ENCODE assay signal across 17 cellular contexts in the genomic region with DNA sequence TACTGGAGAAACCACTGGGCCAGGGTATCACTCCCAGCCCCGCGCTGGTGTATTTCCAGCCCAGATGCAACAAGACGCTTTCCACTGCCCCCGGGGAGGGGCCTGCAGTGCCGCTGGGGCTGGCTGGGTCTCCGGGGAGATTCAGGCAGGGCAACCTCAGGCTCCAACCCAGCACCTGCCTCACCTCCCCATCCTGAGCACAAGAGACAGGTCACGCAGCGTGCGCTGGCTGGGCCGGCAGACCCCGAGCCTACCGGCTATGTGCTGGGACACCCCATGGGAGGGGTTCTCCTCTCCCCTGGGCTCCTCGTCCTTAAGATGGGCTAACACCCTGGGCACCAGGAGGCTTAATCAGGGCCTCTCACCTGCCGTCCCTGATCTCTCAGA.
DNase-seq lines count a peak whose midpoint lies in the region; ATAC-seq, FAIRE-seq and TF ChIP-seq lines count a peak whose summit lies in the region.
"Had no signal": no experiment of that assay in that cellular context is flagged by ENCODE, and none has a peak within 500 bp of the region (broad histone marks: within the 10 kb centered on the region; RNA-seq: fewer than 3 reads in every experiment).

No MANE protein-coding gene starts in this region.

- 0 out of 2 replicates have a peak overlapping the region, but pooled peaks have one; percentile 16 for H3K27ac Mint-ChIP-seq in HFFc6
- H3K27ac Mint-ChIP-seq: B cell had no signal

- no peaks in the 10 kb centered on the region for H3K27me3 ChIP-seq in GM12878 (replicated peaks in 1 of 2; ENCODE audit: control insufficient read depth in 2 of 2, insufficient read depth in 2 of 2, low read length in 1 of 2)
- no peaks in the 10 kb centered on the region for H3K27me3 ChIP-seq in sigmoid colon
- H3K27me3 ChIP-seq in thyroid gland, result no peaks in the 10 kb centered on the region
- no peaks in the 10 kb centered on the region for H3K27me3 ChIP-seq in effector memory CD4-positive, alpha-beta T cell (replicated peaks; ENCODE audit: control insufficient read depth, insufficient read depth, low read length, poor library complexity, severe bottlenecking)

- peaks cover 16% of the 10 kb centered on the region for H3K27me3 Mint-ChIP-seq in HFFc6 (ENCODE audit: insufficient read depth)
- H3K27me3 Mint-ChIP-seq: B cell; CD8-positive, alpha-beta memory T cell; IgD-negative memory B cell had no signal

- TF ChIP-seq CTCF in A549 (IDR thresholded peaks at IDR 0.05) (no peak), HFFc6 (IDR thresholded peaks at IDR 0.05) (no peak), GM12878 (IDR thresholded peaks at IDR 0.05 in 2 of 3, conservative IDR thresholded peaks at IDR 0.05 in 1 of 3; ENCODE audit: control insufficient read depth in 2 of 3, extremely low read depth in 1 of 3, insufficient read depth in 1 of 3, low read depth in 3 of 3, low read length in 3 of 3) (no peak), sigmoid colon (IDR thresholded peaks at IDR 0.05) (no peak), thyroid gland (IDR thresholded peaks at IDR 0.05) (no peak)

- in situ Hi-C loops in GM12878 (cut with MboI), result no loop called here

- H3K9ac ChIP-seq in GM12878 (ENCODE audit: control insufficient read depth, insufficient read depth, low read length), result no peak overlapping the region
- H3K9ac ChIP-seq: GM23248 had no signal

- ATAC-seq in A549, result no peak
- no peak for ATAC-seq in GM12878

- H3K4me3 ChIP-seq in A549 (no peak overlapping the region), GM12878 (no peak overlapping the region), sigmoid colon (no peak overlapping the region), thyroid gland (replicated peaks in 1 of 3) (no peak overlapping the region)
- no peak overlapping the region for H3K4me3 ChIP-seq in effector memory CD4-positive, alpha-beta T cell (ENCODE audit: insufficient read depth, low read depth, low read length, poor library complexity, severe bottlenecking)
- H3K4me3 ChIP-seq: GM23248 had no signal

- RAD21 ChIA-PET in GM12878 (lab: Charles Lee; ENCODE audit: unreplicated experiment), result no interaction called here

- peaks cover 25% of the 10 kb centered on the region for H3K36me3 Mint-ChIP-seq in HFFc6 (ENCODE audit: low read depth)
- H3K36me3 Mint-ChIP-seq: IgD-negative memory B cell had no signal

- H4K20me1 ChIP-seq in GM12878 (ENCODE audit: control insufficient read depth, insufficient read depth), result peaks cover 4% of the 10 kb centered on the region; the same call in 1 of the 2 replicates

- TF ChIP-seq RAD21 in A549 (conservative IDR thresholded peaks at IDR 0.05 in 1 of 2, IDR thresholded peaks at IDR 0.05 in 1 of 2) (no peak), GM12878 (IDR thresholded peaks at IDR 0.05; ENCODE audit: insufficient read depth, low read depth, low read length) (no peak)

- no peaks in the 10 kb centered on the region for H3K9me3 Mint-ChIP-seq in HFFc6
- H3K9me3 Mint-ChIP-seq: CD8-positive, alpha-beta memory T cell; IgD-negative memory B cell had no signal

- H3K4me2 ChIP-seq in A549 (no peak overlapping the region), GM12878 (ENCODE audit: control insufficient read depth, insufficient read depth) (no peak overlapping the region)

- TF ChIP-seq EP300 in A549 (IDR thresholded peaks at IDR 0.05) (no peak), GM12878 (IDR thresholded peaks at IDR 0.05; ENCODE audit: borderline replicate concordance in 1 of 2, control insufficient read depth in 1 of 2, low read depth in 2 of 2, low read length in 2 of 2) (no peak), sigmoid colon (IDR thresholded peaks at IDR 0.05) (no peak)

- SMC1A ChIA-PET in GM12878 (lab: Charles Lee; ENCODE audit: uncharacterized antibody, unreplicated experiment), result no interaction called here

- no peaks in the 10 kb centered on the region for H3K9me3 ChIP-seq in A549
- H3K9me3 ChIP-seq in GM12878 (replicated peaks; ENCODE audit: control insufficient read depth, insufficient read depth, low read length), result no peaks in the 10 kb centered on the region
- H3K9me3 ChIP-seq in sigmoid colon, result no peaks in the 10 kb centered on the region
- no peaks in the 10 kb centered on the region for H3K9me3 ChIP-seq in thyroid gland
- H3K9me3 ChIP-seq in effector memory CD4-positive, alpha-beta T cell (ENCODE audit: control insufficient read depth, low read length), result no peaks in the 10 kb centered on the region
- H3K9me3 ChIP-seq: Caco-2 had no signal

- intact Hi-C loops in GM12878 (cut with micrococcal nuclease; ENCODE audit: unreplicated experiment), result no loop called here
- intact Hi-C loops in sigmoid colon (cut with DNase I), result no loop called here
- intact Hi-C loops in thyroid gland (cut with DNase I), result loop anchor here (5.0 kb wide), 1 partner anchor 137 kb away; no protein-coding TSS in a partner anchor

- DNase-seq in A549 (ENCODE audit: low read depth in 1 of 2, low spot score in 1 of 2) (no peak), HFFc6 (no peak), GM12878 (ENCODE audit: low read depth, low spot score) (no peak), sigmoid colon (no peak), thyroid gland (no peak), DMS79 (lab: John Stamatoyannopoulos, UW) (no peak)
- no peak for DNase-seq in effector memory CD4-positive, alpha-beta T cell
- DNase-seq in activated CD4-positive, alpha-beta T cell treated with anti-CD3 and anti-CD28 coated beads, Interleukin-2, amount 50 U/mL, for 48 hours, result no peak
- DNase-seq: Caco-2; CD8-positive, alpha-beta memory T cell; DMS53; GM23248; H7 had no signal

- WGBS in A549 (ENCODE audit: missing lambda C conversion rate), result 95% methylated on average over 11 of the region's 14 CpGs
- 80% methylated on average over 9 of the region's 14 CpGs for WGBS in GM12878 (ENCODE audit: insufficient coverage, insufficient replicate concordance, low lambda C conversion rate, missing lambda C conversion rate)
- 92 to 93% methylated on average over 14 of the region's 14 CpGs for WGBS in sigmoid colon, 2 donors
- WGBS in thyroid gland, 2 donors, result 91 to 100% methylated on average over 1 to 6 of the region's 14 CpGs

- TSS peak; percentile 42 for BruUV-seq in GM12878 (replicated peaks; lab: Mats Ljungman, UMichigan)

- no peaks in the 10 kb centered on the region for H3K79me2 ChIP-seq in GM12878 (ENCODE audit: control insufficient read depth, insufficient read depth, low read length)

- no peak overlapping the region for H2AFZ ChIP-seq in GM12878 (ENCODE audit: control insufficient read depth, low read depth, low read length)
- H2AFZ ChIP-seq: GM23248 had no signal

- CTCF ChIA-PET in A549 (lab: Yijun Ruan, JAX), result interaction anchor here (0.9 to 2.0 kb wide), 4 partner anchors 15 to 24 kb away, joined by 3 to 6 read pairs (median 4); no protein-coding TSS in a partner anchor
- CTCF ChIA-PET in GM12878 (lab: Yijun Ruan, JAX), result no interaction called here

- POLR2A ChIA-PET in A549 (lab: Yijun Ruan, JAX), result no interaction called here
- POLR2A ChIA-PET in GM12878 (lab: Charles Lee), result no interaction called here

- H3K4me3 Mint-ChIP-seq in HFFc6, result no peak overlapping the region
- H3K4me3 Mint-ChIP-seq: B cell; CD14-positive monocyte; CD8-positive, alpha-beta memory T cell had no signal

- H3K4me1 ChIP-seq in A549, result peaks cover 91% of the 10 kb centered on the region
- H3K4me1 ChIP-seq in GM12878 (ENCODE audit: control insufficient read depth, insufficient read depth, low read length), result no peaks in the 10 kb centered on the region
- peaks cover 0 to 40% (median 29%) of the 10 kb centered on the region in 4 donors for H3K4me1 ChIP-seq in sigmoid colon
- H3K4me1 ChIP-seq in thyroid gland, result peaks cover 4 to 32% of the 10 kb centered on the region in 2 donors
- no peaks in the 10 kb centered on the region for H3K4me1 ChIP-seq in effector memory CD4-positive, alpha-beta T cell (ENCODE audit: control insufficient read depth, insufficient read depth, low read length, poor library complexity, severe bottlenecking)
- H3K4me1 ChIP-seq: Caco-2 had no signal

- H3K27ac ChIP-seq in A549 (peak overlapping the region; percentile 36 to 77; a peak in 4 of 6 replicates), GM12878 (ENCODE audit: control insufficient read depth, insufficient read depth) (no peak overlapping the region), sigmoid colon (peak overlapping the region in 3 of 4 donors; percentile 28 to 99 (median 97)), thyroid gland (no peak overlapping the region)
- no peak overlapping the region for H3K27ac ChIP-seq in effector memory CD4-positive, alpha-beta T cell (ENCODE audit: insufficient read depth, low read length, poor library complexity, severe bottlenecking)

- FAIRE-seq in A549 (lab: Jason Lieb, UNC), result no peak
- no peak for FAIRE-seq in GM12878 (lab: Jason Lieb, UNC)
- FAIRE-seq: GM18507 had no signal

- H3K36me3 ChIP-seq in GM12878 (ENCODE audit: control insufficient read depth in 2 of 2, insufficient read depth in 2 of 2, low read length in 1 of 2) (peaks cover 3 to 14% of the 10 kb centered on the region in 2 experiments; a peak in 3 of 4 replicates), sigmoid colon (peaks cover 32 to 80% (median 47%) of the 10 kb centered on the region in 4 donors), thyroid gland (peaks cover 31 to 37% of the 10 kb centered on the region in 2 donors)
- peaks cover 70% of the 10 kb centered on the region for H3K36me3 ChIP-seq in effector memory CD4-positive, alpha-beta T cell (ENCODE audit: control insufficient read depth, insufficient read depth, low read length)

- peaks cover 45% of the 10 kb centered on the region for H3K4me1 Mint-ChIP-seq in HFFc6 (ENCODE audit: low read depth)

- TF ChIP-seq POLR2A in A549 (IDR thresholded peaks at IDR 0.05; ENCODE audit: low read length), result no peak
- no peak for TF ChIP-seq POLR2A in GM12878 (IDR thresholded peaks at IDR 0.05; ENCODE audit: low read depth, low read length)
- no peak for TF ChIP-seq POLR2A in sigmoid colon (IDR thresholded peaks at IDR 0.05)
- no peak for TF ChIP-seq POLR2A in thyroid gland (IDR thresholded peaks at IDR 0.05)

TF ChIP-seq in GM12878, 131 proteins besides CTCF, POLR2A, EP300 and RAD21:
- no peak for TF ChIP-seq YBX1 (IDR thresholded peaks at IDR 0.05)
- no peak for TF ChIP-seq TCF7 (IDR thresholded peaks at IDR 0.05; ENCODE audit: borderline replicate concordance)
- TF ChIP-seq ZZZ3 (IDR thresholded peaks at IDR 0.05; ENCODE audit: control insufficient read depth, insufficient read length, low read depth), result no peak
TF ChIP-seq in GM12878: peak in this region for 0.

Comparison
In these comparisons a context has a peak if more than half of its experiments do, and no peak if none do; other contexts are left out.
1. H3K27ac ChIP-seq: peak in A549 (2 of 2) and sigmoid colon (3 of 4); none in GM12878 (single experiment), thyroid gland (0 of 3) and effector memory CD4-positive, alpha-beta T cell (single experiment).